In the genomic region with DNA sequence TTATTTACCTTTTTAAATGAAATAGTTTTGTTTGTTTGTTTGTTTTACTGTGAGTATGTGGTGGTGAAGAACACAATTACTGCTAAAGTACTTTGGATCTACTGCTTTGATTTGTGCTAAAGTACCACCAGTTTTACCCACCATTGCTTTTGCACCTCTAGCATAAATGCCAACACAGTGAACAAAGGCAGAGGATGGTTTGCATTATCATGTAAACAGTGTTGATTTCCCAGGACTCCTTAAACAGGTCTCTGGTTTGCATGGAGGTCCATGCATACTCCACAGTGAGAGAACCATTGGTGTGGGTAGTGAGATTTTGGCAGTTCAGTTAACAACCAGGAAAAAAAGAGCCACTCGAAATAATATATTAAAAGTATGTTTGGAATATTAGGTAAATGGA, we compare ENCODE assay signal across 1 cellular context.
TF ChIP-seq lines count a peak whose summit lies in the region.

No MANE protein-coding gene starts in this region.

TF ChIP-seq in WTC11, 78 proteins besides CTCF, POLR2A, EP300 and RAD21:
- no peak for TF ChIP-seq IRF2 (CRISPR knock-in tag; IDR thresholded peaks at IDR 0.05; ENCODE audit: borderline replicate concordance, low read depth)
- TF ChIP-seq, protein P1, sequence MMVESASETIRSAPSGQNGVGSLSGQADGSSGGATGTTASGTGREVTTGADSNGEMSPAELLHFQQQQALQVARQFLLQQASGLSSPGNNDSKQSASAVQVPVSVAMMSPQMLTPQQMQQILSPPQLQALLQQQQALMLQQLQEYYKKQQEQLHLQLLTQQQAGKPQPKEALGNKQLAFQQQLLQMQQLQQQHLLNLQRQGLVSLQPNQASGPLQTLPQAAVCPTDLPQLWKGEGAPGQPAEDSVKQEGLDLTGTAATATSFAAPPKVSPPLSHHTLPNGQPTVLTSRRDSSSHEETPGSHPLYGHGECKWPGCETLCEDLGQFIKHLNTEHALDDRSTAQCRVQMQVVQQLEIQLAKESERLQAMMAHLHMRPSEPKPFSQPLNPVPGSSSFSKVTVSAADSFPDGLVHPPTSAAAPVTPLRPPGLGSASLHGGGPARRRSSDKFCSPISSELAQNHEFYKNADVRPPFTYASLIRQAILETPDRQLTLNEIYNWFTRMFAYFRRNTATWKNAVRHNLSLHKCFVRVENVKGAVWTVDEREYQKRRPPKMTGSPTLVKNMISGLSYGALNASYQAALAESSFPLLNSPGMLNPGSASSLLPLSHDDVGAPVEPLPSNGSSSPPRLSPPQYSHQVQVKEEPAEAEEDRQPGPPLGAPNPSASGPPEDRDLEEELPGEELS (CRISPR knock-in tag; IDR thresholded peaks at IDR 0.05) = peak; percentile 85; the same call in 1 of the 2 replicates
